27 cellular contexts compared by ENCODE assay signal in genomic region chr7:100441641-100442535, GRCh38. TPM values are rescaled to one million over a fixed set of nuclear protein-coding genes. Genes with fewer than 3 reads are reported as not detected.
DNase-seq lines count a peak whose midpoint lies in the region; ATAC-seq and TF ChIP-seq lines count a peak whose summit lies in the region.
"Had no signal": no experiment of that assay in that cellular context is flagged by ENCODE, and none has a peak within 500 bp of the region (broad histone marks: within the 10 kb centered on the region; RNA-seq: fewer than 3 reads in every experiment).

No MANE protein-coding gene starts in this region.

- no peak overlapping the region for H3K27ac Mint-ChIP-seq in activated naive CD8-positive, alpha-beta T cell treated with anti-CD3 and anti-CD28 coated beads, Interleukin-2, amount 10 ng/mL, durations not matched to agents 7 days and 5 days
- no peak overlapping the region for H3K27ac Mint-ChIP-seq in activated naive CD8-positive, alpha-beta T cell treated with anti-CD3 and anti-CD28 coated beads for 36 hours
- peak overlapping the region; percentile 42 for H3K27ac Mint-ChIP-seq in activated T-helper 17 cell treated with anti-CD3 and anti-CD28 coated beads, Interleukin-2, amount 50 U/mL, for 72 hours
- H3K27ac Mint-ChIP-seq in mesothelial cell of epicardium: peak overlapping the region; percentile 39
- peak overlapping the region; percentile 11 for H3K27ac Mint-ChIP-seq in stimulated activated effector memory CD8-positive, alpha-beta T cell treated with anti-CD3 and anti-CD28 coated beads, Interleukin-12 subunit alpha, Interleukin-12 subunit beta, amount 100 ng/mL, for 72 hours
- H3K27ac Mint-ChIP-seq: stimulated activated naive B cell treated with anti-CD40 and anti-IgM and Interleukin-4, amounts not matched to agents 10 μg/mL and 1 μg/mL and 100 μg/mL, for 72 hours had no signal

- no peak overlapping the region for H3K4me3 Mint-ChIP-seq in activated naive CD8-positive, alpha-beta T cell treated with anti-CD3 and anti-CD28 coated beads, Interleukin-2, amount 10 ng/mL, durations not matched to agents 7 days and 5 days
- no peak overlapping the region for H3K4me3 Mint-ChIP-seq in activated naive CD8-positive, alpha-beta T cell treated with anti-CD3 and anti-CD28 coated beads for 36 hours
- no peak overlapping the region for H3K4me3 Mint-ChIP-seq in activated T-helper 17 cell treated with anti-CD3 and anti-CD28 coated beads, Interleukin-2, amount 50 U/mL, for 72 hours
- H3K4me3 Mint-ChIP-seq in mesothelial cell of epicardium: no peak overlapping the region
- H3K4me3 Mint-ChIP-seq in stimulated activated effector memory CD8-positive, alpha-beta T cell treated with anti-CD3 and anti-CD28 coated beads, Interleukin-12 subunit alpha, Interleukin-12 subunit beta, amount 100 ng/mL, for 72 hours: no peak overlapping the region
- H3K4me3 Mint-ChIP-seq: activated CD4-positive, alpha-beta T cell treated with anti-CD3 and anti-CD28 coated beads for 36 hours; H9; immature natural killer cell; naive thymus-derived CD4-positive, alpha-beta T cell; stimulated activated naive B cell treated with anti-CD40 and anti-IgM and Interleukin-4, amounts not matched to agents 10 μg/mL and 1 μg/mL and 100 μg/mL, for 72 hours had no signal

- peaks cover 20% of the 10 kb centered on the region for H3K4me1 Mint-ChIP-seq in activated naive CD8-positive, alpha-beta T cell treated with anti-CD3 and anti-CD28 coated beads, Interleukin-2, amount 10 ng/mL, durations not matched to agents 7 days and 5 days
- peaks cover 16% of the 10 kb centered on the region for H3K4me1 Mint-ChIP-seq in activated naive CD8-positive, alpha-beta T cell treated with anti-CD3 and anti-CD28 coated beads for 36 hours
- H3K4me1 Mint-ChIP-seq in activated T-helper 17 cell treated with anti-CD3 and anti-CD28 coated beads, Interleukin-2, amount 50 U/mL, for 72 hours: peaks cover 11% of the 10 kb centered on the region
- no peaks in the 10 kb centered on the region for H3K4me1 Mint-ChIP-seq in mesothelial cell of epicardium
- H3K4me1 Mint-ChIP-seq in stimulated activated effector memory CD8-positive, alpha-beta T cell treated with anti-CD3 and anti-CD28 coated beads, Interleukin-12 subunit alpha, Interleukin-12 subunit beta, amount 100 ng/mL, for 72 hours: peaks cover 9% of the 10 kb centered on the region
- H3K4me1 Mint-ChIP-seq: immature natural killer cell had no signal

- POLR2A ChIA-PET in activated naive CD8-positive, alpha-beta T cell treated with anti-CD3 and anti-CD28 coated beads, Interleukin-2, amount 10 ng/mL, durations not matched to agents 7 days and 5 days (lab: Charles Lee): interaction anchor here (7.1 kb wide), 1 partner anchor 13 kb away, joined by 63 read pairs; the partner anchor contains the start of genes MEPCE and ZCWPW1

- no peaks in the 10 kb centered on the region for H3K27me3 Mint-ChIP-seq in activated naive CD8-positive, alpha-beta T cell treated with anti-CD3 and anti-CD28 coated beads, Interleukin-2, amount 10 ng/mL, durations not matched to agents 7 days and 5 days
- H3K27me3 Mint-ChIP-seq in activated naive CD8-positive, alpha-beta T cell treated with anti-CD3 and anti-CD28 coated beads for 36 hours: no peaks in the 10 kb centered on the region
- no peaks in the 10 kb centered on the region for H3K27me3 Mint-ChIP-seq in activated T-helper 17 cell treated with anti-CD3 and anti-CD28 coated beads, Interleukin-2, amount 50 U/mL, for 72 hours
- H3K27me3 Mint-ChIP-seq in mesothelial cell of epicardium (ENCODE audit: low read depth): no peaks in the 10 kb centered on the region
- H3K27me3 Mint-ChIP-seq: activated CD4-positive, alpha-beta T cell treated with anti-CD3 and anti-CD28 coated beads for 36 hours; IgD-negative memory B cell; naive thymus-derived CD4-positive, alpha-beta T cell; stimulated activated naive B cell treated with anti-CD40 and anti-IgM and Interleukin-4, amounts not matched to agents 10 μg/mL and 1 μg/mL and 100 μg/mL, for 72 hours had no signal

- H3K9me3 Mint-ChIP-seq in activated naive CD8-positive, alpha-beta T cell treated with anti-CD3 and anti-CD28 coated beads, Interleukin-2, amount 10 ng/mL, durations not matched to agents 7 days and 5 days: no peaks in the 10 kb centered on the region
- H3K9me3 Mint-ChIP-seq in activated naive CD8-positive, alpha-beta T cell treated with anti-CD3 and anti-CD28 coated beads for 36 hours: no peaks in the 10 kb centered on the region
- no peaks in the 10 kb centered on the region for H3K9me3 Mint-ChIP-seq in activated T-helper 17 cell treated with anti-CD3 and anti-CD28 coated beads, Interleukin-2, amount 50 U/mL, for 72 hours
- H3K9me3 Mint-ChIP-seq in mesothelial cell of epicardium: no peaks in the 10 kb centered on the region
- H3K9me3 Mint-ChIP-seq in stimulated activated effector memory CD8-positive, alpha-beta T cell treated with anti-CD3 and anti-CD28 coated beads, Interleukin-12 subunit alpha, Interleukin-12 subunit beta, amount 100 ng/mL, for 72 hours: no peaks in the 10 kb centered on the region
- H3K9me3 Mint-ChIP-seq: activated naive CD4-positive, alpha-beta T cell treated with anti-CD3 and anti-CD28 coated beads, Interleukin-2, amount 50 U/mL, for 72 hours; H9; IgD-negative memory B cell; immature natural killer cell; naive thymus-derived CD4-positive, alpha-beta T cell; stimulated activated naive B cell treated with anti-CD40 and anti-IgM and Interleukin-4, amounts not matched to agents 10 μg/mL and 1 μg/mL and 100 μg/mL, for 72 hours had no signal

- DNase-seq in activated naive CD8-positive, alpha-beta T cell treated with anti-CD3 and anti-CD28 coated beads, Interleukin-2, amount 10 ng/mL, durations not matched to agents 7 days and 5 days: peak; percentile 18
- DNase-seq in activated naive CD8-positive, alpha-beta T cell treated with anti-CD3 and anti-CD28 coated beads for 36 hours: no peak
- DNase-seq in mesothelial cell of epicardium (ENCODE audit: low spot score in 2 of 2, unreplicated experiment in 2 of 2): no peak
- no peak for DNase-seq in stimulated activated effector memory CD8-positive, alpha-beta T cell treated with anti-CD3 and anti-CD28 coated beads, Interleukin-12 subunit alpha, Interleukin-12 subunit beta, amount 100 ng/mL, for 72 hours (ENCODE audit: low spot score in 2 of 2)
- DNase-seq in SHP77 (lab: John Stamatoyannopoulos, UW): no peak
- no peak for DNase-seq in activated naive CD4-positive, alpha-beta T cell treated with anti-CD3 and anti-CD28 coated beads, Interleukin-2, amount 50 U/mL, for 16 hours
- no peak for DNase-seq in NK-92 treated with Interleukin-12 subunit alpha and Interleukin-12 subunit beta, amount 100 ng/mL, for 24 hours (lab: John Stamatoyannopoulos, UW)
- DNase-seq: ACHN; activated CD4-positive, alpha-beta T cell treated with anti-CD3 and anti-CD28 coated beads for 36 hours; central memory CD4-positive, alpha-beta T cell; DND-41; H9; hypothalamus; immature natural killer cell; naive thymus-derived CD4-positive, alpha-beta T cell; NCI-H1092 treated with DMSO at 0.1 percent for 48 hours; NCI-H187 treated with DMSO at 0.1 percent for 48 hours; NCI-H748 treated with DMSO at 0.1 percent for 48 hours; RPMI8226; stimulated activated CD4-positive, alpha-beta T cell treated with anti-CD3 and anti-CD28 coated beads, Interleukin-4, amount 100 ng/mL, for 4 hours; stimulated activated naive B cell treated with anti-CD40 and anti-IgM and Interleukin-4, amounts not matched to agents 10 μg/mL and 1 μg/mL and 100 μg/mL, for 72 hours had no signal

- no peaks in the 10 kb centered on the region for H3K36me3 Mint-ChIP-seq in activated naive CD8-positive, alpha-beta T cell treated with anti-CD3 and anti-CD28 coated beads, Interleukin-2, amount 10 ng/mL, durations not matched to agents 7 days and 5 days
- no peaks in the 10 kb centered on the region for H3K36me3 Mint-ChIP-seq in activated naive CD8-positive, alpha-beta T cell treated with anti-CD3 and anti-CD28 coated beads for 36 hours
- no peaks in the 10 kb centered on the region for H3K36me3 Mint-ChIP-seq in activated T-helper 17 cell treated with anti-CD3 and anti-CD28 coated beads, Interleukin-2, amount 50 U/mL, for 72 hours (ENCODE audit: low read depth)
- no peaks in the 10 kb centered on the region for H3K36me3 Mint-ChIP-seq in mesothelial cell of epicardium
- H3K36me3 Mint-ChIP-seq in stimulated activated effector memory CD8-positive, alpha-beta T cell treated with anti-CD3 and anti-CD28 coated beads, Interleukin-12 subunit alpha, Interleukin-12 subunit beta, amount 100 ng/mL, for 72 hours: no peaks in the 10 kb centered on the region
- H3K36me3 Mint-ChIP-seq: activated naive CD4-positive, alpha-beta T cell treated with anti-CD3 and anti-CD28 coated beads, Interleukin-2, amount 50 U/mL, for 72 hours; IgD-negative memory B cell; immature natural killer cell had no signal

- ATAC-seq in activated naive CD8-positive, alpha-beta T cell treated with anti-CD3 and anti-CD28 coated beads, Interleukin-2, amount 10 ng/mL, durations not matched to agents 7 days and 5 days (ENCODE audit: low read depth): no peak
- no peak for ATAC-seq in activated T-helper 17 cell treated with anti-CD3 and anti-CD28 coated beads, Interleukin-2, amount 50 U/mL, for 72 hours (replicated peaks)
- no peak for ATAC-seq in stimulated activated effector memory CD8-positive, alpha-beta T cell treated with anti-CD3 and anti-CD28 coated beads, Interleukin-12 subunit alpha, Interleukin-12 subunit beta, amount 100 ng/mL, for 72 hours
- ATAC-seq: activated CD4-positive, alpha-beta T cell treated with anti-CD3 and anti-CD28 coated beads for 36 hours; left lung; naive thymus-derived CD4-positive, alpha-beta T cell; stimulated activated naive B cell treated with anti-CD40 and anti-IgM and Interleukin-4, amounts not matched to agents 10 μg/mL and 1 μg/mL and 100 μg/mL, for 72 hours had no signal

- no peak for TF ChIP-seq CTCF in mesothelial cell of epicardium (IDR thresholded peaks at IDR 0.05; ENCODE audit: unreplicated experiment)

RNA-seq across cellular contexts. Expression of gene PPP1R35, which starts 5.6 kb away (rescaled TPM):
- 10 to 100 TPM; 84.4 to 93.6 TPM for total RNA-seq in activated naive CD8-positive, alpha-beta T cell treated with anti-CD3 and anti-CD28 coated beads, Interleukin-2, amount 10 ng/mL, durations not matched to agents 7 days and 5 days
- 10 to 100 TPM; 45.7 to 46.4 TPM for total RNA-seq in activated naive CD8-positive, alpha-beta T cell treated with anti-CD3 and anti-CD28 coated beads for 36 hours
- total RNA-seq in activated T-helper 17 cell treated with anti-CD3 and anti-CD28 coated beads, Interleukin-2, amount 50 U/mL, for 72 hours: 10 to 100 TPM; 51.2 to 63.6 TPM
- 25.7 to 29.3 TPM (median 26.6 TPM) in 3 replicates for total RNA-seq in mesothelial cell of epicardium

RNA-seq across cellular contexts. Expression of gene MEPCE, which starts 12.3 kb away (rescaled TPM):
- 10 to 100 TPM; 48.5 to 49.0 TPM for total RNA-seq in activated naive CD8-positive, alpha-beta T cell treated with anti-CD3 and anti-CD28 coated beads, Interleukin-2, amount 10 ng/mL, durations not matched to agents 7 days and 5 days
- total RNA-seq in activated naive CD8-positive, alpha-beta T cell treated with anti-CD3 and anti-CD28 coated beads for 36 hours: 10 to 100 TPM; 60.1 to 65.4 TPM
- total RNA-seq in activated T-helper 17 cell treated with anti-CD3 and anti-CD28 coated beads, Interleukin-2, amount 50 U/mL, for 72 hours: 10 to 100 TPM; 59.5 to 65.2 TPM
- 34.7 to 38.5 TPM (median 38.4 TPM) in 3 replicates for total RNA-seq in mesothelial cell of epicardium

RNA-seq across cellular contexts. Expression of gene ZCWPW1, which starts 13.4 kb away (rescaled TPM):
- 1 to 10 TPM; 6.2 to 6.5 TPM for total RNA-seq in activated naive CD8-positive, alpha-beta T cell treated with anti-CD3 and anti-CD28 coated beads, Interleukin-2, amount 10 ng/mL, durations not matched to agents 7 days and 5 days
- total RNA-seq in activated naive CD8-positive, alpha-beta T cell treated with anti-CD3 and anti-CD28 coated beads for 36 hours: 1 to 10 TPM; 2.9 to 3.0 TPM
- 1 to 10 TPM; 3.1 to 3.8 TPM for total RNA-seq in activated T-helper 17 cell treated with anti-CD3 and anti-CD28 coated beads, Interleukin-2, amount 50 U/mL, for 72 hours
- 3.4 to 6.1 TPM (median 4.3 TPM) in 3 replicates for total RNA-seq in mesothelial cell of epicardium

RNA-seq across cellular contexts. Expression of gene SPACDR, which starts 22.2 kb away (rescaled TPM):
- 1 to 10 TPM; 3.5 to 5.9 TPM for total RNA-seq in activated naive CD8-positive, alpha-beta T cell treated with anti-CD3 and anti-CD28 coated beads, Interleukin-2, amount 10 ng/mL, durations not matched to agents 7 days and 5 days
- total RNA-seq in activated naive CD8-positive, alpha-beta T cell treated with anti-CD3 and anti-CD28 coated beads for 36 hours: 1 to 10 TPM; 1.0 to 1.5 TPM
- 10 to 100 TPM in 1 of 2 donors, 1 to 10 TPM in 1; 3.3 to 17.3 TPM for total RNA-seq in activated T-helper 17 cell treated with anti-CD3 and anti-CD28 coated beads, Interleukin-2, amount 50 U/mL, for 72 hours
- total RNA-seq in mesothelial cell of epicardium: 2.0 to 3.6 TPM (median 3.3 TPM) in 3 replicates
- total RNA-seq: H9, right atrium auricular region, urinary bladder had no signal

RNA-seq across cellular contexts. Expression of gene TSC22D4, which starts 37.1 kb away (rescaled TPM):
- total RNA-seq in activated naive CD8-positive, alpha-beta T cell treated with anti-CD3 and anti-CD28 coated beads, Interleukin-2, amount 10 ng/mL, durations not matched to agents 7 days and 5 days: 100 to 1,000 TPM; 157 to 159 TPM
- total RNA-seq in activated naive CD8-positive, alpha-beta T cell treated with anti-CD3 and anti-CD28 coated beads for 36 hours: 10 to 100 TPM; 81.4 to 83.7 TPM
- total RNA-seq in activated T-helper 17 cell treated with anti-CD3 and anti-CD28 coated beads, Interleukin-2, amount 50 U/mL, for 72 hours: 100 to 1,000 TPM in 1 of 2 donors, 10 to 100 TPM in 1; 88.5 to 163 TPM
- total RNA-seq in mesothelial cell of epicardium: 50.5 to 52.7 TPM (median 52.4 TPM) in 3 replicates

Comparison
In these comparisons a context has a peak if more than half of its experiments do, and no peak if none do; other contexts are left out.
1. H3K27ac Mint-ChIP-seq: peak in activated T-helper 17 cell treated with anti-CD3 and anti-CD28 coated beads, Interleukin-2, amount 50 U/mL, for 72 hours (single experiment), mesothelial cell of epicardium (single experiment) and stimulated activated effector memory CD8-positive, alpha-beta T cell treated with anti-CD3 and anti-CD28 coated beads, Interleukin-12 subunit alpha, Interleukin-12 subunit beta, amount 100 ng/mL, for 72 hours (single experiment); none in activated naive CD8-positive, alpha-beta T cell treated with anti-CD3 and anti-CD28 coated beads, Interleukin-2, amount 10 ng/mL, durations not matched to agents 7 days and 5 days (single experiment) and activated naive CD8-positive, alpha-beta T cell treated with anti-CD3 and anti-CD28 coated beads for 36 hours (single experiment).